9 cellular contexts compared by ENCODE assay signal in the genomic region with DNA sequence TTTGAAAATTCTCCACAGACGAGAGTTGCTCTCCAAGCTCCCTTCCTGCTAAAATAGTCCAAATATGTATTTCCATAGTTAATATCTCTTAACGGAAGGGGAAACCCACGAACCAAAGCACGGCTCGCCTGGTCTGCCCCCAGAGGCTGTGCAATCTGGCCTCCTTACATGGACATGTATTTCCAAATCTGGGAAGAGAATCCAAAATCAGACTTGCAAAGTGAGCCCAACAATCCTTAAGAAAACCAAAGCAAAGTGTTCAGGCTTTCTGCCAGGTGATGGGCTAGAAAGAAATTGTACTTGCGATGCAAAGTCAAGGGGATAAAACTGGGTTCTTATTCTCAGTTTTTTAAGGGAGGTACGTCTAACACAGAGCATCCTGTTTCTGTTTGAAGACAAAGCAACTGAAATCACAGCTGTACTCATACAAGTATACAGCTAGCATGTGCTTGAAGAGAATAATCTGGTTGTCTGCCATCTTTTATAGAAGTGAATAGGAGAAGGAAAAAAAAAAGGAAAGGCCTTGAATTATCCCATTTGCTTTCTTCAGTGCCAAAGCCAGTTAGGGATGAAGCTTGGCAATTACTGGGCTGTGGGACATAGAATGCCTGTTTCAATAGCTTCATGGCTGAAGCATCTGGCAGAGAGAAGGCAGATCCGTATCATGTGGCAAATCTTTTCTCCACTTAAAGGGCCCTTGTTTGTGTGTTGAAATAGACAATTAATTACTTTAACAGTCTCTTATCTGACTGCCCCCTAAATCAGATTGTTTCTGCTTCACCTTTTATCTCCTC. TPM values are rescaled to one million over a fixed set of nuclear protein-coding genes. Genes with fewer than 3 reads are reported as not detected.
DNase-seq lines count a peak whose midpoint lies in the region; ATAC-seq and TF ChIP-seq lines count a peak whose summit lies in the region.
"Had no signal": no experiment of that assay in that cellular context is flagged by ENCODE, and none has a peak within 500 bp of the region (broad histone marks: within the 10 kb centered on the region; RNA-seq: fewer than 3 reads in every experiment).

No MANE protein-coding gene starts in this region.

- H3K79me1 ChIP-seq in H9 (ENCODE audit: insufficient read depth, low read depth, low read length, poor library complexity, severe bottlenecking), result peaks cover 10% of the 10 kb centered on the region

- no peak overlapping the region for H3K27ac ChIP-seq in H9 (ENCODE audit: insufficient read length, low read depth, low read length)
- peak overlapping the region; percentile 83 for H3K27ac ChIP-seq in WERI-Rb-1
- peak overlapping the region in 11 of 21 experiments; percentile 1 to 73 (median 38) for H3K27ac ChIP-seq in skin epidermis

- no peak overlapping the region for H3K4ac ChIP-seq in H9 (ENCODE audit: low read depth, low read length)

- intact Hi-C loops in left ventricle myocardium superior (cut with micrococcal nuclease), result no loop called here
- intact Hi-C loops in posterior vena cava (cut with DNase I), result no loop called here

- H3K4me1 Mint-ChIP-seq in H9, result peaks cover 38 to 61% of the 10 kb centered on the region in 2 experiments
- H3K4me1 Mint-ChIP-seq in activated T-cell treated with anti-CD3 and anti-CD28 coated beads, Interleukin-2, amount 50 U/mL, for 24 hours (ENCODE audit: low read depth), result peaks cover 9% of the 10 kb centered on the region

- no peak overlapping the region for H3K4me2 ChIP-seq in H9 (ENCODE audit: insufficient read depth, insufficient read length, low read length)

- no peak overlapping the region for H3K18ac ChIP-seq in H9 (ENCODE audit: insufficient read length, low read depth, low read length)

- H3K4me3 ChIP-seq in WERI-Rb-1 (ENCODE audit: low read depth, low read length) (no peak overlapping the region), skin epidermis (no peak overlapping the region)

- no CpG with 5 or more reads among the region's 8 CpGs for WGBS in H9 (ENCODE audit: extremely low coverage, insufficient read length, low lambda C conversion rate)

- H3K79me2 ChIP-seq in H9 (ENCODE audit: insufficient read depth, low read length), result peaks cover 13% of the 10 kb centered on the region; the same call in 1 of the 2 replicates

- H3K56ac ChIP-seq in H9 (ENCODE audit: insufficient read length, low read depth, low read length), result no peak overlapping the region

- H4K20me1 ChIP-seq in H9 (ENCODE audit: control insufficient read depth, insufficient read depth, insufficient read length), result no peaks in the 10 kb centered on the region

- H3K9me3 ChIP-seq in H9 (ENCODE audit: control insufficient read depth, low read depth, low read length), result no peaks in the 10 kb centered on the region
- no peaks in the 10 kb centered on the region for H3K9me3 ChIP-seq in WERI-Rb-1 (ENCODE audit: severe bottlenecking)

- H3K4me1 ChIP-seq in H9 (ENCODE audit: insufficient read depth, low read length), result peaks cover 7% of the 10 kb centered on the region; the same call in 1 of the 2 replicates

- no peaks in the 10 kb centered on the region for H3K9me3 Mint-ChIP-seq in H9
- H3K9me3 Mint-ChIP-seq in activated T-cell treated with anti-CD3 and anti-CD28 coated beads, Interleukin-2, amount 50 U/mL, for 24 hours, result no peaks in the 10 kb centered on the region

- no peak overlapping the region for H4K91ac ChIP-seq in H9 (ENCODE audit: insufficient read length, low read depth, low read length)

- no peak overlapping the region for H3K4me3 Mint-ChIP-seq in H9
- no peak overlapping the region for H3K4me3 Mint-ChIP-seq in activated T-cell treated with anti-CD3 and anti-CD28 coated beads, Interleukin-2, amount 50 U/mL, for 24 hours

- no peaks in the 10 kb centered on the region for H3K27me3 ChIP-seq in H9 (ENCODE audit: insufficient read depth, low read length)
- H3K27me3 ChIP-seq in WERI-Rb-1 (ENCODE audit: insufficient read depth, low read depth, severe bottlenecking), result no peaks in the 10 kb centered on the region

- H3K14ac ChIP-seq in H9 (ENCODE audit: insufficient read depth, low read length), result no peak overlapping the region

- no peak overlapping the region for H2AK5ac ChIP-seq in H9 (ENCODE audit: insufficient read length, low read length)

- no peak overlapping the region for H2BK20ac ChIP-seq in H9 (ENCODE audit: low read depth, low read length, poor library complexity, severe bottlenecking)

- no peak overlapping the region for H2BK12ac ChIP-seq in H9 (ENCODE audit: insufficient read length, low read depth, low read length)

- no peak overlapping the region for H2BK120ac ChIP-seq in H9 (ENCODE audit: low read depth, low read length, poor library complexity, severe bottlenecking)

- H4K8ac ChIP-seq in H9 (replicated peaks; ENCODE audit: insufficient read length, low read depth, low read length), result no peak overlapping the region

- H3K36me3 ChIP-seq in WERI-Rb-1, result no peaks in the 10 kb centered on the region

- TF ChIP-seq CTCF in H9 (conservative IDR thresholded peaks at IDR 0.05), result no peak
- TF ChIP-seq CTCF in WERI-Rb-1 (IDR thresholded peaks at IDR 0.05; ENCODE audit: low read depth, low read length), result no peak
- no peak for TF ChIP-seq CTCF in GM20000 (IDR thresholded peaks at IDR 0.05; ENCODE audit: extremely low read depth, missing control alignments)

- H4K5ac ChIP-seq in H9 (ENCODE audit: insufficient read length, low read depth, low read length), result no peak overlapping the region

- no peak overlapping the region for H3K23ac ChIP-seq in H9 (ENCODE audit: insufficient read length, low read depth, low read length)

- no peak overlapping the region for H3T11ph ChIP-seq in H9 (ENCODE audit: low read length)

- no peak overlapping the region for H3K9ac ChIP-seq in H9 (ENCODE audit: extremely low read depth, insufficient read length, low read length)

- H3K27me3 Mint-ChIP-seq in H9 (ENCODE audit: low read depth), result no peaks in the 10 kb centered on the region; the same call in 1 of the 2 replicates
- no peaks in the 10 kb centered on the region for H3K27me3 Mint-ChIP-seq in activated T-cell treated with anti-CD3 and anti-CD28 coated beads, Interleukin-2, amount 50 U/mL, for 24 hours

- H2BK15ac ChIP-seq in H9 (ENCODE audit: low read depth, low read length), result no peak overlapping the region

- H2AFZ ChIP-seq in H9 (ENCODE audit: low read length), result no peak overlapping the region

- ATAC-seq in left ventricle myocardium superior, result peak; percentile 22

- peaks cover 49 to 81% (median 72%) of the 10 kb centered on the region in 3 experiments; a peak in 6 of 7 replicates for H3K36me3 Mint-ChIP-seq in H9 (ENCODE audit: insufficient read depth in 1 of 3, low read depth in 3 of 3)
- H3K36me3 Mint-ChIP-seq in activated T-cell treated with anti-CD3 and anti-CD28 coated beads, Interleukin-2, amount 50 U/mL, for 24 hours (ENCODE audit: low read depth), result peaks cover 90% of the 10 kb centered on the region

- no peaks in the 10 kb centered on the region for H3K23me2 ChIP-seq in H9 (ENCODE audit: insufficient read length, low read depth, low read length, poor library complexity, severe bottlenecking)

- H3K27ac Mint-ChIP-seq in H9, result peak overlapping the region; percentile 49 to 89 (median 84); a peak in 4 of 7 replicates
- H3K27ac Mint-ChIP-seq in activated T-cell treated with anti-CD3 and anti-CD28 coated beads, Interleukin-2, amount 50 U/mL, for 24 hours, result no peak overlapping the region

- DNase-seq in H9 (no peak), WERI-Rb-1 (peak; percentile 51), left ventricle myocardium superior (peak; percentile 65), COLO829 (ENCODE audit: low spot score) (no peak), posterior vena cava (ENCODE audit: low spot score) (no peak), GM20000 (ENCODE audit: low spot score) (no peak)
- DNase-seq in activated T-cell treated with anti-CD3 and anti-CD28 coated beads, Interleukin-2, amount 50 U/mL, for 24 hours, result no peak
- DNase-seq: activated CD8-positive, alpha-beta memory T cell treated with anti-CD3 and anti-CD28 coated beads, Interleukin-2, amount 50 U/mL, for 48 hours had no signal

- H2BK5ac ChIP-seq in H9 (ENCODE audit: insufficient read length, low read length), result no peak overlapping the region

RNA-seq across cellular contexts. Expression of a gene that starts 48.4 kb away (rescaled TPM):
- 63.3 and 70.3 TPM in 2 replicates for total RNA-seq in H9 (2021)
- 104 TPM for total RNA-seq in left ventricle myocardium superior
- total RNA-seq in posterior vena cava, result 10 to 100 TPM; 55.7 to 83.8 TPM

Comparison
In these comparisons a context has a peak if more than half of its experiments do, and no peak if none do; other contexts are left out.
1. DNase-seq: peak in WERI-Rb-1 (single experiment) and left ventricle myocardium superior (single experiment); none in H9 (single experiment), COLO829 (single experiment), posterior vena cava (single experiment), activated T-cell treated with anti-CD3 and anti-CD28 coated beads, Interleukin-2, amount 50 U/mL, for 24 hours (single experiment) and GM20000 (single experiment).